Comparison of ENCODE assay signal across 8 cellular contexts in genomic region chr6:166342293-166343156, GRCh38. TPM values are rescaled to one million over a fixed set of nuclear protein-coding genes. Genes with fewer than 3 reads are reported as not detected.
DNase-seq lines count a peak whose midpoint lies in the region; ATAC-seq, FAIRE-seq and TF ChIP-seq lines count a peak whose summit lies in the region.

SFT2D1 (minus strand) TSS chr6:166342545; CDS start chr6:166342481, 64 bp downstream.

- CTCF ChIA-PET in activated CD4-positive, alpha-beta T cell treated with anti-CD3 and anti-CD28 coated beads, Interleukin-2, amount 10 ng/mL, durations not matched to agents 7 days and 5 days (lab: Charles Lee): interaction anchor here (0.6 to 1.6 kb wide), 3 partner anchors 39 to 659 kb away, joined by 3 to 5 read pairs (median 3); no protein-coding TSS in a partner anchor
- CTCF ChIA-PET in HepG2 (lab: Yijun Ruan, JAX; ENCODE audit: low intra/inter-chr PET ratio, low total read pairs): no interaction called here

- peak within 1 kb of the TSS; percentile 89 for H3K27ac Mint-ChIP-seq in activated CD4-positive, alpha-beta T cell treated with anti-CD3 and anti-CD28 coated beads, Interleukin-2, amount 10 ng/mL, durations not matched to agents 7 days and 5 days
- peak within 1 kb of the TSS; percentile 94 for H3K27ac Mint-ChIP-seq in dendritic cell treated with granulocyte-macrophage colony-stimulating factor and Interleukin-4, amounts not matched to agents 40 ng/mL and 50 ng/mL, for 4 days

- BruUV-seq in HepG2 (replicated peaks; lab: Mats Ljungman, UMichigan): TSS peak; percentile 87

- H3K4me1 ChIP-seq in HepG2 (ENCODE audit: insufficient read depth, low read length): peaks cover 78% of the 10 kb centered on the region

- intact Hi-C loops in dendritic cell treated with granulocyte-macrophage colony-stimulating factor and Interleukin-4, amounts not matched to agents 40 ng/mL and 50 ng/mL, for 4 days (cut with micrococcal nuclease): loop anchor here (1.0 to 2.0 kb wide), 2 partner anchors 39 to 84 kb away; no protein-coding TSS in a partner anchor
- intact Hi-C loops in HepG2 (cut with micrococcal nuclease; ENCODE audit: unreplicated experiment): loop anchor here (1.0 kb wide), 2 partner anchors 19 to 41 kb away; no protein-coding TSS in a partner anchor

- H3K9ac ChIP-seq in HepG2 (ENCODE audit: insufficient read depth, low read depth, low read length): peak within 1 kb of the TSS; percentile 98

- peak within 1 kb of the TSS; percentile 78 for H3K4me2 ChIP-seq in HepG2 (ENCODE audit: low read depth, low read length)

- no peak within 1 kb of the TSS for H2AFZ ChIP-seq in HepG2 (ENCODE audit: low read length)

- WGBS in HepG2 (ENCODE audit: low lambda C conversion rate): 0% methylated on average over 30 of the region's 77 CpGs

- peaks cover 30% of the 10 kb centered on the region for H4K20me1 ChIP-seq in HepG2 (ENCODE audit: insufficient read depth, low read length)

- H3K36me3 ChIP-seq in HepG2 (replicated peaks in 1 of 2; ENCODE audit: control insufficient read depth in 1 of 2, insufficient read depth in 2 of 2, low read length in 2 of 2): peaks cover 5 to 23% of the 10 kb centered on the region in 2 experiments

- peak; percentile 29 for TF ChIP-seq CTCF in HepG2 (CRISPR knock-in tag; IDR thresholded peaks at IDR 0.05)

- peak; percentile 32; the same call in 1 of the 2 replicates for TF ChIP-seq RAD21 in HepG2 (CRISPR knock-in tag; IDR thresholded peaks at IDR 0.05)

- peak within 1 kb of the TSS; percentile 80 for H3K27ac ChIP-seq in HepG2 (ENCODE audit: extremely low read length, insufficient read depth, low read length)

- TF ChIP-seq EP300 in HepG2 (IDR thresholded peaks at IDR 0.05; ENCODE audit: low read depth in 2 of 2, low read length in 2 of 2) (peak; percentile 4 to 20; a peak in 2 of 4 replicates), HepG2 (CRISPR knock-in tag; IDR thresholded peaks at IDR 0.05; ENCODE audit: borderline replicate concordance) (peak; percentile 22; the same call in 1 of the 2 replicates)

- peaks cover 2% of the 10 kb centered on the region for H3K36me3 Mint-ChIP-seq in activated CD4-positive, alpha-beta T cell treated with anti-CD3 and anti-CD28 coated beads, Interleukin-2, amount 10 ng/mL, durations not matched to agents 7 days and 5 days (ENCODE audit: low read depth)
- peaks cover 12% of the 10 kb centered on the region for H3K36me3 Mint-ChIP-seq in dendritic cell treated with granulocyte-macrophage colony-stimulating factor and Interleukin-4, amounts not matched to agents 40 ng/mL and 50 ng/mL, for 4 days (ENCODE audit: low read depth)

- H3K9me3 ChIP-seq in HepG2 (ENCODE audit: low read length): no peaks in the 10 kb centered on the region

- H3K4me3 Mint-ChIP-seq in activated CD4-positive, alpha-beta T cell treated with anti-CD3 and anti-CD28 coated beads, Interleukin-2, amount 10 ng/mL, durations not matched to agents 7 days and 5 days: peak within 1 kb of the TSS; percentile 84
- peak within 1 kb of the TSS; percentile 92 for H3K4me3 Mint-ChIP-seq in dendritic cell treated with granulocyte-macrophage colony-stimulating factor and Interleukin-4, amounts not matched to agents 40 ng/mL and 50 ng/mL, for 4 days

- peaks cover 6% of the 10 kb centered on the region for H3K4me1 Mint-ChIP-seq in activated CD4-positive, alpha-beta T cell treated with anti-CD3 and anti-CD28 coated beads, Interleukin-2, amount 10 ng/mL, durations not matched to agents 7 days and 5 days
- H3K4me1 Mint-ChIP-seq in dendritic cell treated with granulocyte-macrophage colony-stimulating factor and Interleukin-4, amounts not matched to agents 40 ng/mL and 50 ng/mL, for 4 days (ENCODE audit: low read depth): peaks cover 27% of the 10 kb centered on the region

- POLR2A ChIA-PET in activated CD4-positive, alpha-beta T cell treated with anti-CD3 and anti-CD28 coated beads, Interleukin-2, amount 10 ng/mL, durations not matched to agents 7 days and 5 days (lab: Charles Lee): no interaction called here
- POLR2A ChIA-PET in HepG2 (lab: Yijun Ruan, JAX): interaction anchor here (0.7 to 2.7 kb wide), 13 partner anchors 11 to 285 kb away, joined by 3 to 24 read pairs (median 5); no protein-coding TSS in a partner anchor

- peaks cover 57% of the 10 kb centered on the region for H3K79me2 ChIP-seq in HepG2 (ENCODE audit: insufficient read depth, low read length)

- TF ChIP-seq POLR2A in HepG2 (IDR thresholded peaks at IDR 0.05; ENCODE audit: insufficient read depth in 1 of 2, low read depth in 2 of 2, low read length in 2 of 2): peak; percentile 94 to 98

- peak; percentile 98 for DNase-seq in AG20443 (ENCODE audit: low spot score)
- DNase-seq in NCI-H510A (lab: John Stamatoyannopoulos, UW): peak; percentile 49
- peak; percentile 80 for DNase-seq in activated CD4-positive, alpha-beta T cell treated with anti-CD3 and anti-CD28 coated beads, Interleukin-2, amount 10 ng/mL, durations not matched to agents 7 days and 5 days
- DNase-seq in HepG2 (ENCODE audit: low spot score): peak; percentile 77
- DNase-seq in stimulated activated CD4-positive, alpha-beta T cell treated with anti-CD3 and anti-CD28 coated beads, Interleukin-2, amount 100 ng/mL, for 48 hours: peak; percentile 71 to 72

- no peaks in the 10 kb centered on the region; a peak in 1 of 5 replicates for H3K27me3 ChIP-seq in HepG2 (ENCODE audit: control insufficient read depth in 1 of 2, insufficient read depth in 2 of 2, low read length in 2 of 2)

- peak; percentile 94 for ATAC-seq in GM19023 (IDR thresholded peaks at IDR 0.05; ENCODE audit: unreplicated experiment)
- ATAC-seq in HG03196 (IDR thresholded peaks at IDR 0.05; ENCODE audit: unreplicated experiment): peak; percentile 93
- ATAC-seq in HepG2: peak; percentile 97

- H3K4me3 ChIP-seq in HepG2 (replicated peaks in 1 of 3; ENCODE audit: insufficient read depth in 1 of 3, low read depth in 2 of 3, low read length in 3 of 3): peak within 1 kb of the TSS; percentile 89 to 99 (median 98)

- in situ Hi-C loops in HepG2 (cut with HindIII; ENCODE audit: extremely low pct_ligation_motif_present, low pct_unique_long_range_greater_than_20kb): no loop called here

- H3K27me3 Mint-ChIP-seq in activated CD4-positive, alpha-beta T cell treated with anti-CD3 and anti-CD28 coated beads, Interleukin-2, amount 10 ng/mL, durations not matched to agents 7 days and 5 days: peaks cover 14% of the 10 kb centered on the region
- no peaks in the 10 kb centered on the region for H3K27me3 Mint-ChIP-seq in dendritic cell treated with granulocyte-macrophage colony-stimulating factor and Interleukin-4, amounts not matched to agents 40 ng/mL and 50 ng/mL, for 4 days

- no peaks in the 10 kb centered on the region for H3K9me3 Mint-ChIP-seq in activated CD4-positive, alpha-beta T cell treated with anti-CD3 and anti-CD28 coated beads, Interleukin-2, amount 10 ng/mL, durations not matched to agents 7 days and 5 days
- H3K9me3 Mint-ChIP-seq in dendritic cell treated with granulocyte-macrophage colony-stimulating factor and Interleukin-4, amounts not matched to agents 40 ng/mL and 50 ng/mL, for 4 days: no peaks in the 10 kb centered on the region

- peak; percentile 30 for FAIRE-seq in HepG2 (lab: Jason Lieb, UNC)

TF ChIP-seq in HepG2, 621 proteins besides CTCF, POLR2A, EP300 and RAD21 (continues in another document):
- TF ChIP-seq MXD3 (CRISPR knock-in tag; IDR thresholded peaks at IDR 0.05) (peak; percentile 96), ZBTB38 (CRISPR knock-in tag; IDR thresholded peaks at IDR 0.05) (peak; percentile 96; the same call in 1 of the 2 replicates), ZNF792 (CRISPR knock-in tag; IDR thresholded peaks at IDR 0.05) (peak; percentile 71), ZBTB34 (CRISPR knock-in tag; IDR thresholded peaks at IDR 0.05) (no peak)

RNA-seq across cellular contexts. Expression of gene SFT2D1, which starts in this region (rescaled TPM):
- total RNA-seq in activated CD4-positive, alpha-beta T cell treated with anti-CD3 and anti-CD28 coated beads, Interleukin-2, amount 10 ng/mL, durations not matched to agents 7 days and 5 days: 10 to 100 TPM; 39.7 to 43.2 TPM
- 90.7 and 115 TPM in 2 replicates for total RNA-seq in HepG2 (2016; rRNA removed; fragmentation: Illumina TruSeq; extraction: Trizol)
- 57.6 and 70.5 TPM in 2 replicates for total RNA-seq in HepG2 (2016; cell fraction: cytosol; rRNA removed; fragmentation: Illumina TruSeq; extraction: Trizol; ENCODE audit: low read depth)
- total RNA-seq in HepG2 (2016; cell fraction: insoluble cytoplasmic fraction; rRNA removed; fragmentation: Illumina TruSeq; extraction: Trizol): 91.5 and 114 TPM in 2 replicates
- total RNA-seq in HepG2 (2016; cell fraction: membrane; rRNA removed; fragmentation: Illumina TruSeq; extraction: Trizol): 89.7 and 105 TPM in 2 replicates
- total RNA-seq in HepG2 (2016; cell fraction: nucleus; rRNA removed; fragmentation: Illumina TruSeq; extraction: Trizol): 87.1 and 96.7 TPM in 2 replicates
- 127 and 147 TPM in 2 replicates for polyA plus RNA-seq in HepG2 (2011; rRNA removed)
- 78.9 and 125 TPM in 2 replicates for polyA plus RNA-seq in HepG2 (2011; cell fraction: cytosol; rRNA removed)
- 56.7 and 94.6 TPM in 2 replicates for polyA plus RNA-seq in HepG2 (2011; cell fraction: nucleus; rRNA removed)
- 100 and 109 TPM in 2 replicates for polyA plus RNA-seq in HepG2 (2012)
- 67.5 and 94.2 TPM in 2 replicates for polyA plus RNA-seq in HepG2 (2016; cell fraction: cytosol; fragmentation: Illumina TruSeq; extraction: Trizol; ENCODE audit: low read depth)
- polyA plus RNA-seq in HepG2 (2016; cell fraction: insoluble cytoplasmic fraction; fragmentation: Illumina TruSeq; extraction: Trizol; ENCODE audit: low read depth): 112 and 116 TPM in 2 replicates
- polyA plus RNA-seq in HepG2 (2016; cell fraction: membrane; fragmentation: Illumina TruSeq; extraction: Trizol; ENCODE audit: low read depth): 96.5 and 108 TPM in 2 replicates
- polyA plus RNA-seq in HepG2 (2016; cell fraction: nucleus; fragmentation: Illumina TruSeq; extraction: Trizol; ENCODE audit: insufficient read depth, low read depth): 168 and 175 TPM in 2 replicates
- polyA minus RNA-seq in HepG2 (2011; rRNA and poly(A)+ RNA removed; ENCODE audit: low replicate concordance): 13.9 and 35.5 TPM in 2 replicates
- 26.1 and 26.7 TPM in 2 replicates for polyA minus RNA-seq in HepG2 (2011; cell fraction: cytosol; rRNA and poly(A)+ RNA removed)
- 65.1 and 95.4 TPM in 2 replicates for polyA minus RNA-seq in HepG2 (2011; cell fraction: nucleus; rRNA and poly(A)+ RNA removed)

Comparison
In these comparisons a context has a peak if more than half of its experiments do, and no peak if none do; other contexts are left out.
1. Peak in every context shown above with its lines: DNase-seq, ATAC-seq, H3K4me3 ChIP-seq and H3K27ac ChIP-seq.